ENCODE assay signal across 22 cellular contexts in genomic region chr7:76211216-76211615, GRCh38.
"Had no signal": no experiment of that assay in that cellular context is flagged by ENCODE, and none has a peak within 500 bp of the region (broad histone marks: within the 10 kb centered on the region; RNA-seq: fewer than 3 reads in every experiment).

No MANE protein-coding gene starts in this region.

- H3K4me3 ChIP-seq: MG63, SJSA1, SK-N-MC had no signal

- H3K36me3 ChIP-seq: MG63, SJSA1 had no signal

- H3K27ac ChIP-seq: SJSA1, SK-N-MC had no signal

- ATAC-seq: HepG2 had no signal

- DNase-seq: IMR-90, KG1, MG63, NCI-H1092, NCI-H1105 treated with DMSO at 0.1 percent for 48 hours, NCI-H1417 treated with DMSO at 0.1 percent for 48 hours, NCI-H146, NCI-H187, NCI-H2029, NCI-H2081 treated with DMSO at 0.1 percent for 48 hours, NCI-H2171, NCI-H345, NCI-H446 treated with DMSO at 0.1 percent for 48 hours, NCI-H510A treated with DMSO at 0.1 percent for 48 hours, NCI-H526, NCI-H774, Right ventricle myocardium superior, RPMI8226, SIG-M5 had no signal

- H3K27me3 ChIP-seq: MG63 had no signal

- H3K9me3 ChIP-seq: MG63, SJSA1 had no signal

- H3K4me1 ChIP-seq: SJSA1 had no signal
